In genomic region chr4:53601251-53601764, GRCh38 we compare ENCODE assay signal across 1 cellular context.
TF ChIP-seq lines count a peak whose summit lies in the region.

No MANE protein-coding gene starts in this region.

TF ChIP-seq in IMR-90, 13 proteins besides CTCF, POLR2A, EP300 and RAD21 (continued from another document):
- TF ChIP-seq BHLHE40 (IDR thresholded peaks at IDR 0.05; ENCODE audit: low read depth, low read length) = no peak
- TF ChIP-seq NFE2L2 (IDR thresholded peaks at IDR 0.05; ENCODE audit: low read depth, low read length) = no peak
- no peak for TF ChIP-seq SMC3 (IDR thresholded peaks at IDR 0.05; ENCODE audit: low read depth, low read length)
